Comparison of ENCODE assay signal across 13 cellular contexts in genomic region chr1:32458798-32459197, GRCh38. TPM values are rescaled to one million over a fixed set of nuclear protein-coding genes. Genes with fewer than 3 reads are reported as not detected.
"Had no signal": no experiment of that assay in that cellular context is flagged by ENCODE, and none has a peak within 500 bp of the region (broad histone marks: within the 10 kb centered on the region; RNA-seq: fewer than 3 reads in every experiment).

No MANE protein-coding gene starts in this region.

RNA-seq across cellular contexts. Expression of gene ZBTB8B, which starts 6.1 kb away (rescaled TPM):
- total RNA-seq: activated CD4-positive, alpha-beta memory T cell treated with anti-CD3 and anti-CD28 coated beads for 36 hours; activated CD4-positive, alpha-beta T cell treated with anti-CD3 and anti-CD28 coated beads, Interleukin-2, amount 10 ng/mL, durations not matched to agents 24 days and 14 days; activated CD8-positive, alpha-beta memory T cell treated with anti-CD3 and anti-CD28 coated beads for 36 hours; activated CD8-positive, alpha-beta T cell treated with anti-CD3 and anti-CD28 coated beads for 36 hours; activated naive CD4-positive, alpha-beta T cell treated with anti-CD3 and anti-CD28 coated beads for 36 hours; activated naive CD4-positive, alpha-beta T cell treated with anti-CD3 and anti-CD28 coated beads, Interleukin-2, amount 50 U/mL, for 72 hours; activated naive CD8-positive, alpha-beta T cell treated with anti-CD3 and anti-CD28 coated beads for 36 hours; activated T-cell treated with anti-CD3 and anti-CD28 coated beads, Interleukin-2, amount 50 U/mL, for 4 hours; activated T-cell treated with anti-CD3 and anti-CD28 coated beads, Interleukin-2, amount 50 U/mL, for 72 hours; activated T-helper 1 cell treated with anti-CD3 and anti-CD28 coated beads, Interleukin-12 subunit alpha, Interleukin-12 subunit beta, Interleukin-2, Interleukin-4 antibody, amounts not matched to agents 30 ng/mL and 10 ng/mL and 1 ng/mL, durations not matched to agents 14 hours and 24 hours and 36 hours; activated T-helper 17 cell treated with anti-CD3 and anti-CD28 coated beads, Interleukin-2, amount 50 U/mL, for 72 hours; cardiac septum had no signal
- polyA plus RNA-seq: aorta had no signal
